8 cellular contexts compared by ENCODE assay signal in genomic region chr17:36703860-36704266, GRCh38.
A peak's percentile ranks its signal among the peaks of the same experiment; 100 is the strongest.
DNase-seq lines count a peak whose midpoint lies in the region.

No MANE protein-coding gene starts in this region.

- no peaks in the 10 kb centered on the region for H3K36me3 ChIP-seq in ES-I3 (ENCODE audit: insufficient read depth, low read length)

- no peaks in the 10 kb centered on the region for H3K4me1 ChIP-seq in ES-I3 (ENCODE audit: insufficient read depth, low read length)

- H3K9ac ChIP-seq in ES-I3 (ENCODE audit: low read depth, low read length), result peak overlapping the region; percentile 28; the same call in 1 of the 2 replicates

- H3K9me3 ChIP-seq in ES-I3 (ENCODE audit: control insufficient read depth, insufficient read depth, low read length), result no peaks in the 10 kb centered on the region

- peak; percentile 11 to 76 for DNase-seq in NCI-H526 (lab: John Stamatoyannopoulos, UW)
- peak; percentile 21 for DNase-seq in activated effector memory CD4-positive, alpha-beta T cell treated with Interleukin-2 at 50 U/mL for 16 hours
- DNase-seq in hypothalamus (lab: John Stamatoyannopoulos, UW), result peak in 27 of 51 donors; percentile 14 to 58 (median 31)
- DNase-seq in stimulated activated CD4-positive, alpha-beta T cell treated with anti-CD3 and anti-CD28 coated beads, Interleukin-4, amount 100 ng/mL, for 48 hours (ENCODE audit: low read depth in 2 of 2), result peak; percentile 23 to 66
- DNase-seq in superior temporal gyrus (ENCODE audit: extremely low spot score), result no peak
- no peak for DNase-seq in COLO668 (lab: John Stamatoyannopoulos, UW; ENCODE audit: unreplicated experiment)
- DNase-seq in NCI-H1436 treated with DMSO at 0.1 percent for 48 hours (lab: John Stamatoyannopoulos, UW), result no peak

Comparison
In these comparisons a context has a peak if more than half of its experiments do, and no peak if none do; other contexts are left out.
1. DNase-seq: peak in NCI-H526 (2 of 2), activated effector memory CD4-positive, alpha-beta T cell treated with Interleukin-2 at 50 U/mL for 16 hours (single experiment), hypothalamus (27 of 51) and stimulated activated CD4-positive, alpha-beta T cell treated with anti-CD3 and anti-CD28 coated beads, Interleukin-4, amount 100 ng/mL, for 48 hours (2 of 2); none in superior temporal gyrus (single experiment), COLO668 (single experiment) and NCI-H1436 treated with DMSO at 0.1 percent for 48 hours (single experiment).